ENCODE assay signal across 8 cellular contexts in the genomic region with DNA sequence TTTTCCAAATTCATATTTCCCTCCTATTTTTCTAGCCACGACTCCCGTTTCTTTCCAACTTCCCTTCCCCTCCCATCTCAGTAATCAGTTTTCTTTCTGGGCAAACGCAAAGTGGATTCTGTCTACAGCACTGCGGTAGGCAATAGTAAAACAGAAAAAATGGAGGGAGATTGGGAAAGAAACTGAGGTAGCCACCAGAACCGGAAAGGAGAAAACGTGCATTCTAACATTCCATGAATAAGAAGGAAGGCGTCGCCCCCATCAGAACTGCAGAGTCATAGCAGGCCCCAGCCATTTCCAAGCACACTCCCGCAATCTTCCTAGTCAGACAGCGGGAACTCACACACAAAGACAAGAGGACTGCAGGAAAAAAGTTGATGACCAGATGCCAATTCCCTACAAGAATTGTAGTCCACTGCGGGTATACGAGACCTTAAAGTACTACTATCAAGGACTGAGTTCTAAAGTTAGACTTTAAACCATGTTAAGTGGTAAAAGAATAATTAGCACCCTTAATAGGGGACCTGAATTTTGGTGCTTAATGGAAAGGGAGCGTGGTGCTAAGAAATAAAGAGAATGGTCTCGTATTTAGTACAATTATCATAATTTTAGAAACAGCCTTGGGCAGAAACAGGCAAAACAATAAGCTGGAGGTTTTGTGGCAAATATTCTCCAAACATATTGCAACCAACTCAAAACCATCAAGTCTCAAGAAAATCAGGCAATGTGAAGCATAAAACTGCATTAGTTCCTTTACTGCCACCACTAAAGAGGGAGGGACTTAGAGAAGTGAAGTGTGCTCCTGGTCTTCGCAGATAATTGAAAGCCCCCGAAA. TPM values are rescaled to one million over a fixed set of nuclear protein-coding genes. Genes with fewer than 3 reads are reported as not detected.
DNase-seq lines count a peak whose midpoint lies in the region; ATAC-seq, FAIRE-seq and TF ChIP-seq lines count a peak whose summit lies in the region.

No MANE protein-coding gene starts in this region.

- H3K4me3 Mint-ChIP-seq in progenitor cell of endocrine pancreas (ENCODE audit: low read depth): peak overlapping the region; percentile 93

- TF ChIP-seq RAD21 in A549 (conservative IDR thresholded peaks at IDR 0.05 in 1 of 2, IDR thresholded peaks at IDR 0.05 in 1 of 2): no peak; a peak in 2 of 5 replicates

- peaks cover 34% of the 10 kb centered on the region for H3K4me1 Mint-ChIP-seq in progenitor cell of endocrine pancreas (ENCODE audit: low read depth)

- peak overlapping the region; percentile 99 for H3K27ac Mint-ChIP-seq in progenitor cell of endocrine pancreas

- no peaks in the 10 kb centered on the region for H3K27me3 ChIP-seq in right cardiac atrium (ENCODE audit: control insufficient read depth, insufficient read depth)

- intact Hi-C loops in right cardiac atrium (cut with DNase I): loop anchor here in 3 of 4 donors (5.0 to 10.0 kb wide), 3 partner anchors 213 to 525 kb away; no protein-coding TSS in a partner anchor

- no peak for TF ChIP-seq EP300 in A549 (IDR thresholded peaks at IDR 0.05)

- ATAC-seq in A549: peak; percentile 32 to 74; a peak in 3 of 6 replicates
- ATAC-seq in GM19438 (IDR thresholded peaks at IDR 0.05; ENCODE audit: low read depth, unreplicated experiment): peak; percentile 1
- ATAC-seq in right cardiac atrium: peak; percentile 40 to 51
- ATAC-seq in HG03571 (IDR thresholded peaks at IDR 0.05; ENCODE audit: unreplicated experiment): no peak
- ATAC-seq in HG02623 (IDR thresholded peaks at IDR 0.05; ENCODE audit: unreplicated experiment): no peak

- H3K27me3 Mint-ChIP-seq in progenitor cell of endocrine pancreas: no peaks in the 10 kb centered on the region

- POLR2A ChIA-PET in A549 (lab: Yijun Ruan, JAX): interaction anchor here (1.0 to 3.0 kb wide), 5 partner anchors 37 to 440 kb away, joined by 3 to 43 read pairs (median 4); a partner anchor contains a TSS

- H3K4me3 ChIP-seq in A549 (peak overlapping the region; percentile 91), right cardiac atrium (ENCODE audit: low read length) (peak overlapping the region; percentile 75)

- under 1% methylated on average over 16 of the region's 16 CpGs for WGBS in A549 (ENCODE audit: missing lambda C conversion rate)
- WGBS in right cardiac atrium: 17% methylated on average over 16 of the region's 16 CpGs

- H3K27ac ChIP-seq in A549 (peak overlapping the region; percentile 98 to 99), right cardiac atrium (ENCODE audit: low read length) (peak overlapping the region; percentile 90)

- peaks cover 8% of the 10 kb centered on the region for H3K36me3 Mint-ChIP-seq in progenitor cell of endocrine pancreas (ENCODE audit: insufficient read depth)

- no peaks in the 10 kb centered on the region for H3K9me3 Mint-ChIP-seq in progenitor cell of endocrine pancreas (ENCODE audit: low read depth)

- H3K4me2 ChIP-seq in A549: peak overlapping the region; percentile 76

- CTCF ChIA-PET in A549 (lab: Yijun Ruan, JAX): interaction anchor here (0.7 to 7.9 kb wide), 10 partner anchors 19 to 348 kb away, joined by 3 to 80 read pairs (median 4); no protein-coding TSS in a partner anchor

- peak; percentile 68 for FAIRE-seq in A549 (lab: Jason Lieb, UNC)

- no peak for TF ChIP-seq POLR2A in A549 (IDR thresholded peaks at IDR 0.05; ENCODE audit: low read length)

- TF ChIP-seq CTCF in A549 (IDR thresholded peaks at IDR 0.05) (no peak), progenitor cell of endocrine pancreas (IDR thresholded peaks at IDR 0.05; ENCODE audit: unreplicated experiment) (peak; percentile 28)

- peak; percentile 42 to 89 for DNase-seq in A549 (ENCODE audit: low read depth in 1 of 2, low spot score in 1 of 2)
- peak; percentile 65 for DNase-seq in NCI-H345 (lab: John Stamatoyannopoulos, UW)
- DNase-seq in anterior cingulate cortex (lab: John Stamatoyannopoulos, UW): peak in 52 of 58 donors; percentile 2 to 78 (median 29)
- peak in 2 of 3 donors; percentile 50 to 63 for DNase-seq in right cardiac atrium
- DNase-seq in progenitor cell of endocrine pancreas (ENCODE audit: low spot score, unreplicated experiment): peak; percentile 19

- H3K9me3 ChIP-seq in A549: no peaks in the 10 kb centered on the region
- no peaks in the 10 kb centered on the region for H3K9me3 ChIP-seq in right cardiac atrium (ENCODE audit: control insufficient read depth, low read length)

- H3K4me1 ChIP-seq in A549 (peaks cover 43% of the 10 kb centered on the region), right cardiac atrium (ENCODE audit: control insufficient read depth, insufficient read depth, low read length) (no peaks in the 10 kb centered on the region)

TF ChIP-seq in A549, 52 proteins besides CTCF, POLR2A, EP300 and RAD21:
- peak; percentile 52; the same call in 1 of the 2 replicates for TF ChIP-seq RARB (CRISPR knock-in tag; IDR thresholded peaks at IDR 0.05)
- no peak for TF ChIP-seq FOSL2 (IDR thresholded peaks at IDR 0.05)
- TF ChIP-seq FOSL2 (CRISPR knock-in tag; IDR thresholded peaks at IDR 0.05): peak; percentile 17; the same call in 1 of the 2 replicates
- TF ChIP-seq ZC3H11A (IDR thresholded peaks at IDR 0.05): no peak
- TF ChIP-seq CEBPB (IDR thresholded peaks at IDR 0.05): no peak; a peak in 1 of 4 replicates
- TF ChIP-seq HDAC2 (IDR thresholded peaks at IDR 0.05): no peak
- TF ChIP-seq, protein P1, sequence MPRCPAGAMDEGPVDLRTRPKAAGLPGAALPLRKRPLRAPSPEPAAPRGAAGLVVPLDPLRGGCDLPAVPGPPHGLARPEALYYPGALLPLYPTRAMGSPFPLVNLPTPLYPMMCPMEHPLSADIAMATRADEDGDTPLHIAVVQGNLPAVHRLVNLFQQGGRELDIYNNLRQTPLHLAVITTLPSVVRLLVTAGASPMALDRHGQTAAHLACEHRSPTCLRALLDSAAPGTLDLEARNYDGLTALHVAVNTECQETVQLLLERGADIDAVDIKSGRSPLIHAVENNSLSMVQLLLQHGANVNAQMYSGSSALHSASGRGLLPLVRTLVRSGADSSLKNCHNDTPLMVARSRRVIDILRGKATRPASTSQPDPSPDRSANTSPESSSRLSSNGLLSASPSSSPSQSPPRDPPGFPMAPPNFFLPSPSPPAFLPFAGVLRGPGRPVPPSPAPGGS (IDR thresholded peaks at IDR 0.05): no peak
- TF ChIP-seq BHLHE40 (IDR thresholded peaks at IDR 0.05; ENCODE audit: low read depth, low read length): peak; percentile 42; the same call in 1 of the 2 replicates
- peak in 1 of 2 experiments; percentile 51; a peak in 1 of 5 replicates for TF ChIP-seq JUN (IDR thresholded peaks at IDR 0.05)
- TF ChIP-seq NR3C1 (IDR thresholded peaks at IDR 0.05): no peak
- TF ChIP-seq HOXA7 (CRISPR knock-in tag; IDR thresholded peaks at IDR 0.05): peak; percentile 80
- no peak for TF ChIP-seq EHF (CRISPR knock-in tag; IDR thresholded peaks at IDR 0.05)
- TF ChIP-seq, protein P2, sequence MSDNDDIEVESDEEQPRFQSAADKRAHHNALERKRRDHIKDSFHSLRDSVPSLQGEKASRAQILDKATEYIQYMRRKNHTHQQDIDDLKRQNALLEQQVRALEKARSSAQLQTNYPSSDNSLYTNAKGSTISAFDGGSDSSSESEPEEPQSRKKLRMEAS (IDR thresholded peaks at IDR 0.05): peak; percentile 79
- no peak for TF ChIP-seq GATA3 (IDR thresholded peaks at IDR 0.05; ENCODE audit: borderline replicate concordance)
- 0 out of 2 replicates have a peak, but pooled peaks have one; percentile 77 for TF ChIP-seq TP53 (CRISPR knock-in tag; IDR thresholded peaks at IDR 0.05)
- TF ChIP-seq MAZ (IDR thresholded peaks at IDR 0.05; ENCODE audit: borderline replicate concordance, low read depth, low read length): no peak
- TF ChIP-seq CHD2 (IDR thresholded peaks at IDR 0.05; ENCODE audit: low read length, partially characterized antibody): no peak
- peak; percentile 93 for TF ChIP-seq MAFK (IDR thresholded peaks at IDR 0.05; ENCODE audit: partially characterized antibody)
- peak; percentile 83 for TF ChIP-seq NFE2L2 (conservative IDR thresholded peaks at IDR 0.05; ENCODE audit: low read length)
- TF ChIP-seq, protein P3, sequence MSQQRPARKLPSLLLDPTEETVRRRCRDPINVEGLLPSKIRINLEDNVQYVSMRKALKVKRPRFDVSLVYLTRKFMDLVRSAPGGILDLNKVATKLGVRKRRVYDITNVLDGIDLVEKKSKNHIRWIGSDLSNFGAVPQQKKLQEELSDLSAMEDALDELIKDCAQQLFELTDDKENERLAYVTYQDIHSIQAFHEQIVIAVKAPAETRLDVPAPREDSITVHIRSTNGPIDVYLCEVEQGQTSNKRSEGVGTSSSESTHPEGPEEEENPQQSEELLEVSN (IDR thresholded peaks at IDR 0.05; ENCODE audit: borderline replicate concordance, low read depth): peak; percentile 65
- 0 out of 2 replicates have a peak, but pooled peaks have one; percentile 16 for TF ChIP-seq FOSB (CRISPR knock-in tag; IDR thresholded peaks at IDR 0.05)
TF ChIP-seq in A549: peak in this region for 11.

RNA-seq across cellular contexts. Expression of a gene that starts 1.4 kb away (rescaled TPM):
- 406 and 539 TPM in 2 replicates for polyA plus RNA-seq in A549 (2011; rRNA removed)
- polyA plus RNA-seq in A549 (2012; cell fraction: cytosol; rRNA removed): 191 and 210 TPM in 2 replicates
- polyA plus RNA-seq in A549 (2012; cell fraction: nucleus; rRNA removed): 78.8 and 97.0 TPM in 2 replicates
- 201 to 231 TPM (median 222 TPM) in 3 replicates for polyA plus RNA-seq in A549 (2017; fragmentation: RNase III; extraction: RNeasy Plus Mini Kit Qiagen cat#74134 plus additional on column Dnase treatment)
- 117 and 129 TPM in 2 replicates for polyA minus RNA-seq in A549 (2011; rRNA and poly(A)+ RNA removed)
- total RNA-seq in right cardiac atrium: 10 to 100 TPM; 57.2 to 74.6 (median 67.4) TPM
- polyA plus RNA-seq in right cardiac atrium: 48.5 TPM
- 233 and 246 TPM in 2 replicates for total RNA-seq in progenitor cell of endocrine pancreas

Comparison
In these comparisons a context has a peak if more than half of its experiments do, and no peak if none do; other contexts are left out.
1. ATAC-seq: peak in A549 (2 of 2), GM19438 (single experiment) and right cardiac atrium (2 of 2); none in HG03571 (single experiment) and HG02623 (single experiment).
2. Peak in every context shown above with its lines, with median percentiles within 50 percentile points of each other: DNase-seq.